Comparison of ENCODE assay signal across 12 cellular contexts in genomic region chr13:44397766-44398223, GRCh38. TPM values are rescaled to one million over a fixed set of nuclear protein-coding genes. Genes with fewer than 3 reads are reported as not detected.
DNase-seq lines count a peak whose midpoint lies in the region; TF ChIP-seq lines count a peak whose summit lies in the region.
"Had no signal": no experiment of that assay in that cellular context is flagged by ENCODE, and none has a peak within 500 bp of the region (broad histone marks: within the 10 kb centered on the region; RNA-seq: fewer than 3 reads in every experiment).

No MANE protein-coding gene starts in this region.

- intact Hi-C loops in dorsolateral prefrontal cortex (cut with DNase I) = no loop called here
- intact Hi-C loops in spleen (cut with DNase I; ENCODE audit: low total_unique reads) = no loop called here

- H3K9me3 ChIP-seq in Peyer's patch = no peaks in the 10 kb centered on the region
- no peaks in the 10 kb centered on the region for H3K9me3 ChIP-seq in muscle layer of duodenum (ENCODE audit: control insufficient read depth in 1 of 2, low read length in 2 of 2)
- H3K9me3 ChIP-seq in spleen = no peaks in the 10 kb centered on the region

- H3K27me3 ChIP-seq in Peyer's patch (no peaks in the 10 kb centered on the region), dorsolateral prefrontal cortex (no peaks in the 10 kb centered on the region), muscle layer of duodenum (ENCODE audit: low read depth, low read length) (no peaks in the 10 kb centered on the region), spleen (replicated peaks in 1 of 7) (no peaks in the 10 kb centered on the region)

- H3K36me3 Mint-ChIP-seq in chondrocyte (ENCODE audit: low read depth) = no peaks in the 10 kb centered on the region
- H3K36me3 Mint-ChIP-seq: CD14-positive monocyte, memory B cell had no signal

- no peaks in the 10 kb centered on the region for H3K9me3 Mint-ChIP-seq in chondrocyte (ENCODE audit: low read depth)
- H3K9me3 Mint-ChIP-seq: CD14-positive monocyte; H9; memory B cell; T-helper 1 cell treated with Interleukin-12 subunit alpha and Interleukin-12 subunit beta and Interleukin-4 antibody, amounts not matched to agents 30 μg/mL and 1 μg/mL, for 36 hours had no signal

- H3K27ac ChIP-seq in Peyer's patch = peak overlapping the region in 3 of 4 donors; percentile 32 to 68 (median 60)
- peak overlapping the region in 36 of 59 donors; percentile 2 to 71 (median 43) for H3K27ac ChIP-seq in dorsolateral prefrontal cortex
- peak overlapping the region; percentile 54 for H3K27ac ChIP-seq in muscle layer of duodenum (ENCODE audit: low read length)
- peak overlapping the region in 6 of 8 donors; percentile 13 to 52 (median 40) for H3K27ac ChIP-seq in spleen

- TF ChIP-seq CTCF in Peyer's patch (IDR thresholded peaks at IDR 0.05) (no peak), dorsolateral prefrontal cortex (IDR thresholded peaks at IDR 0.05 in 54 of 56, conservative IDR thresholded peaks at IDR 0.05 in 2 of 56; ENCODE audit: low read depth in 1 of 56, partially characterized antibody in 56 of 56) (no peak), spleen (IDR thresholded peaks at IDR 0.05 in 8 of 11, conservative IDR thresholded peaks at IDR 0.05 in 3 of 11) (no peak), chondrocyte (IDR thresholded peaks at IDR 0.05) (no peak), GM13976 (IDR thresholded peaks at IDR 0.05; ENCODE audit: borderline replicate concordance, control extremely low read depth, extremely low read depth, insufficient read depth, missing control alignments) (no peak)

- H3K36me3 ChIP-seq in Peyer's patch (no peaks in the 10 kb centered on the region), muscle layer of duodenum (ENCODE audit: control insufficient read depth in 1 of 2, insufficient read depth in 2 of 2, low read length in 2 of 2) (no peaks in the 10 kb centered on the region), spleen (no peaks in the 10 kb centered on the region)

- no peak for TF ChIP-seq POLR2A in Peyer's patch (IDR thresholded peaks at IDR 0.05)
- no peak for TF ChIP-seq POLR2A in spleen (IDR thresholded peaks at IDR 0.05)

- in situ Hi-C loops in GM13976 (cut with MboI; ENCODE audit: low sequenced_read_pairs, unreplicated experiment) = no loop called here

- H3K4me3 ChIP-seq in Peyer's patch (no peak overlapping the region), dorsolateral prefrontal cortex (peak overlapping the region in 3 of 59 donors; percentile 7 to 20 (median 19)), muscle layer of duodenum (ENCODE audit: low read depth in 1 of 2, low read length in 2 of 2) (no peak overlapping the region), spleen (no peak overlapping the region)

- DNase-seq in Peyer's patch (no peak), dorsolateral prefrontal cortex (no peak), spleen (peak; percentile 36), NCI-H146 treated with DMSO at 0.1 percent for 48 hours (lab: John Stamatoyannopoulos, UW; ENCODE audit: unreplicated experiment) (no peak), chondrocyte (ENCODE audit: low spot score) (no peak), GM13976 (ENCODE audit: low spot score) (no peak)
- DNase-seq: H9, NCI-H1092 had no signal

- no peak overlapping the region for H3K27ac Mint-ChIP-seq in chondrocyte (ENCODE audit: unreplicated experiment)
- H3K27ac Mint-ChIP-seq: CD14-positive monocyte; memory B cell; T-helper 1 cell treated with Interleukin-12 subunit alpha and Interleukin-12 subunit beta and Interleukin-4 antibody, amounts not matched to agents 30 μg/mL and 1 μg/mL, for 36 hours had no signal

- H3K27me3 Mint-ChIP-seq in chondrocyte (ENCODE audit: low read depth) = no peaks in the 10 kb centered on the region

- H3K4me1 ChIP-seq in Peyer's patch = no peaks in the 10 kb centered on the region
- no peaks in the 10 kb centered on the region for H3K4me1 ChIP-seq in muscle layer of duodenum (ENCODE audit: control insufficient read depth in 1 of 2, insufficient read depth in 2 of 2, low read length in 2 of 2)
- H3K4me1 ChIP-seq in spleen = no peaks in the 10 kb centered on the region

- H3K4me3 Mint-ChIP-seq in chondrocyte (ENCODE audit: unreplicated experiment) = no peak overlapping the region
- H3K4me3 Mint-ChIP-seq: CD14-positive monocyte; H9; memory B cell; T-helper 1 cell treated with Interleukin-12 subunit alpha and Interleukin-12 subunit beta and Interleukin-4 antibody, amounts not matched to agents 30 μg/mL and 1 μg/mL, for 36 hours had no signal

- H3K4me1 Mint-ChIP-seq in chondrocyte (ENCODE audit: low read depth) = peaks cover 29% of the 10 kb centered on the region

- WGBS in spleen, 5 donors = 72 to 84% (median 75%) methylated on average over 3 of the region's 3 CpGs

RNA-seq across cellular contexts. Expression of gene SERP2, which starts 24.2 kb away (rescaled TPM):
- total RNA-seq in Peyer's patch (10 to 100 TPM in 1 of 4 donors, 1 to 10 TPM in 3; 3.2 to 12.4 (median 3.5) TPM), dorsolateral prefrontal cortex (10 to 100 TPM; 37.0 to 96.0 (median 70.9) TPM), spleen (1 to 10 TPM in 2 of 7 donors, under 1 TPM in 2, not detected in 3; 0.38 to 1.3 (median 0.89) TPM), chondrocyte (6.7 to 9.5 TPM (median 8.5 TPM) in 3 replicates)
- polyA plus RNA-seq in spleen = 1 to 10 TPM; 1.1 to 3.7 (median 1.2) TPM
- polyA plus RNA-seq: CD14-positive monocyte had no signal
